In the genomic region with DNA sequence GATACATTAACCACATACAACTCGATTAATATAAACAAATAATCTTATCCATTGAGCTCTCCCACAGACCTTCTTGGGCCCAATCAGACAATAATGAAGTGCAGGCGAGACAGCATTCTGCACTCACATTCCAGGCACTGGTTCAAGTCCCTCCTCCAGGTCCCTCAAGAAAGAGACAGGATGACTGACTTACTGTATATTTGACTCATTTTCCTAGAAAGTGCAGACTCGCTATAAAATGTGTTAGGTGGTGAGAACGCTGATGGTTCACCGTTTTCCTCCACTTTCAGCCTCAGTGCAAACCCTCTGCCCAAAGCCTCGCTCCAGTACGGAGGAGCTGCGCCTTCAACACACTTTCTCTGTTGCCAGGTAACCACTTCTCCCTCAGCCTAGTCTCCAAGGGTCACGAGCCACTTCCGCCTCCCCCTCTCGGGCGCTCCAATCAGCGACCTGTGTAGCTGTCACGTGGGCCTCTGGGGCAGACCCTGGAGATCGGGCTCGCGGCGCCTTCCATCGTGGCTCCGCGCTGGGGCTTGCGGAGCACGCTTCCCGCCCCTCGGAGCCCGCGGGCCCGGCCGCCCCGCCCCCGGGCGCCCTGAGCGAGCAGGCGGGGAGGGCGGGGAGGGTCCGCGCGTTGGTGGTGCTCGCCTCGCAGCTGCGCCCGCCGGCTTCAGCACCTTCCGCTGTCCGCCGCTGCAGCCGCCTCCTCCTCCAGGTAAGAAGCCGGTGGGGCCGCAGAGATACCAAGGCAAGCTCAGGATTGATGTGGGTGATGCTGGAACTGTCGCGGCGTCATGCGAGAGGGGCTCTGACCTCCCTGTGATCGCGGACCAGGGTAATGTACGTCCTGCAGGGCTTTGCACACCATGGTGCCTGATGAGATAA, we compare ENCODE assay signal across 8 cellular contexts. TPM values are rescaled to one million over a fixed set of nuclear protein-coding genes. Genes with fewer than 3 reads are reported as not detected.
A peak's percentile ranks its signal among the peaks of the same experiment; 100 is the strongest.
DNase-seq lines count a peak whose midpoint lies in the region; ATAC-seq and TF ChIP-seq lines count a peak whose summit lies in the region.

Gene WDR17 (plus strand): TSS at position 477 of the 885 bp plus-strand sequence. CDS start 45,740 bp downstream, outside the sequence.

- ATAC-seq in GM21423 (IDR thresholded peaks at IDR 0.05; ENCODE audit: unreplicated experiment) = peak; percentile 100

- POLR2A ChIA-PET in OCI-LY7 (lab: Charles Lee) = interaction anchor here (0.5 to 1.2 kb wide), 4 partner anchors 42 to 342 kb away, joined by 3 to 5 read pairs (median 4); no protein-coding TSS in a partner anchor

- H3K79me2 ChIP-seq in OCI-LY7 (ENCODE audit: insufficient read depth, low read depth, low read length) = no peaks in the 10 kb centered on the region

- H3K4me3 ChIP-seq in OCI-LY7 (ENCODE audit: low read depth, low read length, poor library complexity, severe bottlenecking) (peak within 1 kb of the TSS; percentile 69), epithelial cell of proximal tubule (ENCODE audit: low read depth, low read length) (peak within 1 kb of the TSS; percentile 88)

- no peaks in the 10 kb centered on the region for H3K9me2 ChIP-seq in OCI-LY7 (ENCODE audit: insufficient read depth, low read length)

- DNase-seq in COR-L47 (lab: John Stamatoyannopoulos, UW) = peak; percentile 98
- peak; percentile 3 to 90 (median 79) for DNase-seq in HUDEP-2 (lab: John Stamatoyannopoulos, UW; ENCODE audit: unreplicated experiment in 76 of 76)
- peak; percentile 90 for DNase-seq in OCI-LY7 (ENCODE audit: low spot score)
- DNase-seq in activated T-cell treated with anti-CD3 and anti-CD28 coated beads for 24 hours (ENCODE audit: low read depth) = peak; percentile 77
- DNase-seq in epithelial cell of proximal tubule (ENCODE audit: low read depth) = peak; percentile 40
- DNase-seq in mucosa of gallbladder (ENCODE audit: low spot score) = peak; percentile 89
- peak; percentile 66 for DNase-seq in stimulated activated CD8-positive, alpha-beta memory T cell treated with anti-CD3 and anti-CD28 coated beads, Interleukin-2, amount 100 ng/mL, for 48 hours (ENCODE audit: low read depth in 2 of 2)

- intact Hi-C loops in OCI-LY7 (cut with micrococcal nuclease; ENCODE audit: unreplicated experiment) = loop anchor here (2.0 to 5.0 kb wide), 2 partner anchors 257 to 275 kb away; no protein-coding TSS in a partner anchor

- no peaks in the 10 kb centered on the region for H3K36me3 ChIP-seq in OCI-LY7 (ENCODE audit: insufficient read depth, low read length)

- H2AFZ ChIP-seq in OCI-LY7 (ENCODE audit: low read length) = peak within 1 kb of the TSS; percentile 75

- TF ChIP-seq CTCF in OCI-LY7 (conservative IDR thresholded peaks at IDR 0.05; ENCODE audit: low read length) (no peak), epithelial cell of proximal tubule (conservative IDR thresholded peaks at IDR 0.05; ENCODE audit: low read depth, low read length) (no peak)

- BruUV-seq in OCI-LY7 (replicated peaks; lab: Mats Ljungman, UMichigan) = no TSS peak

- H3K4me1 ChIP-seq in OCI-LY7 (ENCODE audit: insufficient read depth, low read length, poor library complexity, severe bottlenecking) = no peaks in the 10 kb centered on the region

- CTCF ChIA-PET in OCI-LY7 (lab: Charles Lee; ENCODE audit: unreplicated experiment) = interaction anchor here (0.7 kb wide), 1 partner anchor 275 kb away, joined by 3 read pairs; no protein-coding TSS in a partner anchor

- no peaks in the 10 kb centered on the region for H4K20me1 ChIP-seq in OCI-LY7 (ENCODE audit: insufficient read depth, low read length)

- H3K27ac ChIP-seq in OCI-LY7 (ENCODE audit: low read depth, low read length, poor library complexity, severe bottlenecking) = no peak within 1 kb of the TSS

- peak within 1 kb of the TSS; percentile 69 for H3K4me2 ChIP-seq in OCI-LY7 (ENCODE audit: low read length)

- H3K9me3 ChIP-seq in OCI-LY7 (ENCODE audit: low read length) = no peaks in the 10 kb centered on the region

RNA-seq across cellular contexts. Expression of gene WDR17, which starts in this region (rescaled TPM):
- 0.62 and 0.63 TPM in 2 replicates for total RNA-seq in OCI-LY7 (2014; rRNA removed; shearing (Covaris generic))
- 3.8 and 4.0 TPM in 2 replicates for total RNA-seq in OCI-LY7 (2022)
- total RNA-seq in epithelial cell of proximal tubule = 0.17 and 0.58 TPM in 2 replicates
- 9.4 TPM for total RNA-seq in mucosa of gallbladder

Comparison
In these comparisons a context has a peak if more than half of its experiments do, and no peak if none do; other contexts are left out.
1. Peak in DNase-seq and H3K4me3 ChIP-seq in epithelial cell of proximal tubule; RNA of the gene not detected or under 1 TPM.
2. DNase-seq: peak in every context shown above with its lines; median percentile 98 in COR-L47; 90 in OCI-LY7; 89 in mucosa of gallbladder; 79 in HUDEP-2; 77 in activated T-cell treated with anti-CD3 and anti-CD28 coated beads for 24 hours; 66 in stimulated activated CD8-positive, alpha-beta memory T cell treated with anti-CD3 and anti-CD28 coated beads, Interleukin-2, amount 100 ng/mL, for 48 hours; 40 in epithelial cell of proximal tubule.